ENCODE assay signal across 11 cellular contexts in the genomic region with DNA sequence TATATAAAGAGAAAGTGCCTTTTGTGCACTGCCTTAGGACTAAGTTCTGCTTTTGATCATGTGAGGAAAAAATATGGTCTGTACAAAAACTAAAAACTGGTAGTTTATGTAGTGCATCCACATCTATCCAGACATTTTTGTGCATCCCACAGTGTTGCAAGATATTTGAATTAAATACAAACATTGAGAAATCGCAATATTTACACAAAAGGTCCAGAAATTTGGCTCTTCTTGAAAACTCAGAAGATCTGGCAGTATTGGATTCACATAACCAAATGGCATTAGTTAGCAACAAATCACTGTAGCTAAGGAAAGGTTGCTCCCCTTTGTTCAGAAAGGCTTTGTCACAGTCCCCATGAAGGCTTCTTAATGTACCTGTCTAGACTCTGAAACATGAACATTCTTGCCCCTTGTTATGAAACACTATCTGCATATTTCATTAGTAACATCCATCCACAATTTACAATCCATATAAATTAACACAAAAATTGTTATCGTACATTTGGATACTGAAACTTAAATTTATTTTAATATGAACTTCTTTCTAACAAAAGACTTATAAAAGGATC. TPM values are rescaled to one million over a fixed set of nuclear protein-coding genes. Genes with fewer than 3 reads are reported as not detected.
DNase-seq lines count a peak whose midpoint lies in the region; ATAC-seq, FAIRE-seq and TF ChIP-seq lines count a peak whose summit lies in the region.
"Had no signal": no experiment of that assay in that cellular context is flagged by ENCODE, and none has a peak within 500 bp of the region (broad histone marks: within the 10 kb centered on the region; RNA-seq: fewer than 3 reads in every experiment).

No MANE protein-coding gene starts in this region.

- TF ChIP-seq EP300 in HepG2 (IDR thresholded peaks at IDR 0.05; ENCODE audit: low read depth in 2 of 2, low read length in 2 of 2) (peak in 1 of 2 experiments; percentile 10; a peak in 1 of 4 replicates), HepG2 (CRISPR knock-in tag; IDR thresholded peaks at IDR 0.05; ENCODE audit: borderline replicate concordance) (no peak)

- H3K36me3 ChIP-seq in A673 (ENCODE audit: insufficient read depth, low read length, poor library complexity, severe bottlenecking) (peaks cover 43% of the 10 kb centered on the region), GM23338 (ENCODE audit: insufficient read depth) (peaks cover 11% of the 10 kb centered on the region; the same call in 1 of the 2 replicates), HepG2 (replicated peaks in 1 of 2; ENCODE audit: control insufficient read depth in 1 of 2, insufficient read depth in 2 of 2, low read length in 2 of 2) (peaks cover 5 to 40% of the 10 kb centered on the region in 2 experiments)

- TF ChIP-seq POLR2A in HepG2 (IDR thresholded peaks at IDR 0.05; ENCODE audit: insufficient read depth in 1 of 2, low read depth in 2 of 2, low read length in 2 of 2) = no peak

- ATAC-seq in GM23338 (no peak), HepG2 (no peak)

- H3K79me2 ChIP-seq in GM23338 (replicated peaks; ENCODE audit: insufficient read depth) (peaks cover 53% of the 10 kb centered on the region), HepG2 (ENCODE audit: insufficient read depth, low read length) (peaks cover 68% of the 10 kb centered on the region)

- peaks cover 6% of the 10 kb centered on the region for H3K27me3 Mint-ChIP-seq in GM23338 (ENCODE audit: insufficient read depth, low read depth, poor library complexity)

- peak overlapping the region; percentile 94 for H3K4me3 Mint-ChIP-seq in GM23338

- H3K9me3 ChIP-seq in A673 (ENCODE audit: low read depth, low read length, poor library complexity, severe bottlenecking) (no peaks in the 10 kb centered on the region), HepG2 (ENCODE audit: low read length) (no peaks in the 10 kb centered on the region)

- peaks cover 44% of the 10 kb centered on the region for H3K36me3 Mint-ChIP-seq in GM23338 (ENCODE audit: low read depth)

- intact Hi-C loops in A673 (cut with micrococcal nuclease; ENCODE audit: unreplicated experiment) (no loop called here), HepG2 (cut with micrococcal nuclease; ENCODE audit: unreplicated experiment) (loop anchor here (5.0 to 10.0 kb wide), 2 partner anchors 941 to 1563 kb away; a partner anchor contains a TSS)

- CTCF ChIA-PET in A673 (lab: Charles Lee) (interaction anchor here (0.6 kb wide), 1 partner anchor 321 kb away, joined by 5 read pairs; no protein-coding TSS in a partner anchor), HepG2 (lab: Yijun Ruan, JAX; ENCODE audit: low intra/inter-chr PET ratio, low total read pairs) (no interaction called here)

- FAIRE-seq in HepG2 (lab: Jason Lieb, UNC) = no peak

- H3K4me2 ChIP-seq in GM23338 (peak overlapping the region; percentile 82), HepG2 (ENCODE audit: low read depth, low read length) (peak overlapping the region; percentile 82)

- H3K9me3 Mint-ChIP-seq in GM23338 = no peaks in the 10 kb centered on the region

- POLR2A ChIA-PET in A673 (lab: Charles Lee; ENCODE audit: low non-redundant PET) (no interaction called here), HepG2 (lab: Yijun Ruan, JAX) (no interaction called here)

- H4K20me1 ChIP-seq in GM23338 (replicated peaks; ENCODE audit: insufficient read depth) (no peaks in the 10 kb centered on the region; the same call in 1 of the 2 replicates), HepG2 (ENCODE audit: insufficient read depth, low read length) (peaks cover 4% of the 10 kb centered on the region; the same call in 1 of the 2 replicates)

- H3K4me3 ChIP-seq in A673 (ENCODE audit: low read depth, low read length, poor library complexity, severe bottlenecking) = peak overlapping the region; percentile 79
- H3K4me3 ChIP-seq in GM23338 = peak overlapping the region; percentile 79
- peak overlapping the region; percentile 17 for H3K4me3 ChIP-seq in astrocyte of the cerebellum (ENCODE audit: low read depth, low read length)
- H3K4me3 ChIP-seq in HepG2 (replicated peaks in 1 of 3; ENCODE audit: insufficient read depth in 1 of 3, low read depth in 2 of 3, low read length in 3 of 3) = peak overlapping the region; percentile 24 to 88 (median 83); a peak in 5 of 6 replicates
- H3K4me3 ChIP-seq: lung had no signal

- H3F3A ChIP-seq in GM23338 (replicated peaks; ENCODE audit: low read depth) = no peaks in the 10 kb centered on the region

- H3K4me1 ChIP-seq in A673 (ENCODE audit: insufficient read depth, low read length, poor library complexity, severe bottlenecking) = peaks cover 24% of the 10 kb centered on the region
- H3K4me1 ChIP-seq in GM23338 (ENCODE audit: insufficient read depth) = peaks cover 16% of the 10 kb centered on the region; the same call in 1 of the 2 replicates
- H3K4me1 ChIP-seq in HepG2 (ENCODE audit: insufficient read depth, low read length) = peaks cover 53% of the 10 kb centered on the region

- 76% methylated on average over 2 of the region's 2 CpGs for WGBS in HepG2 (ENCODE audit: low lambda C conversion rate)

- H3K27ac ChIP-seq in A673 (ENCODE audit: low read depth, low read length, poor library complexity, severe bottlenecking) (peak overlapping the region; percentile 17), GM23338 (ENCODE audit: low read depth) (no peak overlapping the region), HepG2 (ENCODE audit: extremely low read length, insufficient read depth, low read length) (no peak overlapping the region)

- BruUV-seq in A673 (replicated peaks; lab: Mats Ljungman, UMichigan) = no TSS peak
- BruUV-seq in HepG2 (replicated peaks; lab: Mats Ljungman, UMichigan) = no TSS peak

- TF ChIP-seq CTCF in A673 (conservative IDR thresholded peaks at IDR 0.05; ENCODE audit: low read depth, low read length) (no peak), GM23338 (conservative IDR thresholded peaks at IDR 0.05; ENCODE audit: low read depth in 2 of 2) (no peak), astrocyte of the cerebellum (IDR thresholded peaks at IDR 0.05; ENCODE audit: low read depth, low read length, missing control alignments) (no peak), HepG2 (CRISPR knock-in tag; IDR thresholded peaks at IDR 0.05) (no peak)

- H2AFZ ChIP-seq in GM23338 (no peak overlapping the region), HepG2 (ENCODE audit: low read length) (no peak overlapping the region)

- H3K27ac Mint-ChIP-seq in GM23338 = no peak overlapping the region

- DNase-seq in A673 (ENCODE audit: low spot score) = no peak
- no peak for DNase-seq in GM23338 (ENCODE audit: low spot score)
- no peak for DNase-seq in astrocyte of the cerebellum (ENCODE audit: low read depth)
- peak; percentile 32 for DNase-seq in HepG2 (ENCODE audit: low spot score)
- DNase-seq in NCI-H1417 treated with DMSO at 0.1 percent for 48 hours (lab: John Stamatoyannopoulos, UW) = no peak
- DNase-seq in KBM-7 = no peak
- no peak for DNase-seq in nucleus accumbens (lab: John Stamatoyannopoulos, UW)
- DNase-seq in NCI-H774 (lab: John Stamatoyannopoulos, UW) = no peak
- DNase-seq: DMS79 treated with DMSO at 0.1 percent for 48 hours, SIG-M5 had no signal

- H3K9ac ChIP-seq in HepG2 (ENCODE audit: insufficient read depth, low read depth, low read length) = peak overlapping the region; percentile 4; the same call in 1 of the 2 replicates

- H3K27me3 ChIP-seq in A673 (replicated peaks; ENCODE audit: insufficient read depth, low read depth, low read length, poor library complexity) = no peaks in the 10 kb centered on the region
- H3K27me3 ChIP-seq in GM23338 (ENCODE audit: insufficient read depth) = no peaks in the 10 kb centered on the region
- H3K27me3 ChIP-seq in HepG2 (ENCODE audit: control insufficient read depth in 1 of 2, insufficient read depth in 2 of 2, low read length in 2 of 2) = no peaks in the 10 kb centered on the region; a peak in 1 of 5 replicates

- H3K9me2 ChIP-seq in GM23338 (ENCODE audit: insufficient read depth) = no peaks in the 10 kb centered on the region

- in situ Hi-C loops in astrocyte of the cerebellum (cut with HindIII; ENCODE audit: low sequenced_read_pairs) = no loop called here
- in situ Hi-C loops in HepG2 (cut with HindIII; ENCODE audit: extremely low pct_ligation_motif_present, low pct_unique_long_range_greater_than_20kb) = no loop called here
- in situ Hi-C loops in KBM-7 (cut with MboI; ENCODE audit: low pct_unique_long_range_greater_than_20kb, low sequenced_read_pairs) = loop anchor here (25.0 kb wide), 1 partner anchor 1652 kb away; no protein-coding TSS in a partner anchor

- peaks cover 11% of the 10 kb centered on the region for H3K4me1 Mint-ChIP-seq in GM23338

- no peak for TF ChIP-seq RAD21 in HepG2 (CRISPR knock-in tag; IDR thresholded peaks at IDR 0.05)

TF ChIP-seq in GM23338, 12 proteins besides CTCF, POLR2A, EP300 and RAD21 (continues in another document):
- TF ChIP-seq ZNF331 (CRISPR knock-in tag; IDR thresholded peaks at IDR 0.05; ENCODE audit: low read depth) = no peak

TF ChIP-seq in HepG2, 621 proteins besides CTCF, POLR2A, EP300 and RAD21 (continues in another document):
- TF ChIP-seq ZBTB7A (CRISPR knock-in tag; IDR thresholded peaks at IDR 0.05) = no peak

RNA-seq across cellular contexts. Expression of a gene that starts 2.2 kb away (rescaled TPM):
- total RNA-seq in A673 (2021) = 115 and 124 TPM in 2 replicates
- total RNA-seq in GM23338 (2014; rRNA removed; shearing (Covaris generic)) = 135 and 147 TPM in 2 replicates
- polyA plus RNA-seq in GM23338 (2016; fragmentation: Nextera tagmentation; extraction: Ambion mirVana) = 137 and 163 TPM in 2 replicates
- total RNA-seq in HepG2 (2016; rRNA removed; fragmentation: Illumina TruSeq; extraction: Trizol) = 210 and 304 TPM in 2 replicates
- total RNA-seq in HepG2 (2016; cell fraction: cytosol; rRNA removed; fragmentation: Illumina TruSeq; extraction: Trizol; ENCODE audit: low read depth) = 60.5 and 63.1 TPM in 2 replicates
- total RNA-seq in HepG2 (2016; cell fraction: insoluble cytoplasmic fraction; rRNA removed; fragmentation: Illumina TruSeq; extraction: Trizol) = 211 and 325 TPM in 2 replicates
- 113 and 123 TPM in 2 replicates for total RNA-seq in HepG2 (2016; cell fraction: membrane; rRNA removed; fragmentation: Illumina TruSeq; extraction: Trizol)
- total RNA-seq in HepG2 (2016; cell fraction: nucleus; rRNA removed; fragmentation: Illumina TruSeq; extraction: Trizol) = 92.8 and 108 TPM in 2 replicates
- 60.5 and 90.2 TPM in 2 replicates for polyA plus RNA-seq in HepG2 (2011; rRNA removed)
- 45.8 and 60.2 TPM in 2 replicates for polyA plus RNA-seq in HepG2 (2011; cell fraction: cytosol; rRNA removed)
- polyA plus RNA-seq in HepG2 (2011; cell fraction: nucleus; rRNA removed) = 17.7 and 21.2 TPM in 2 replicates
- polyA plus RNA-seq in HepG2 (2012) = 129 and 162 TPM in 2 replicates
- polyA plus RNA-seq in HepG2 (2016; cell fraction: cytosol; fragmentation: Illumina TruSeq; extraction: Trizol; ENCODE audit: low read depth) = 46.3 and 52.4 TPM in 2 replicates
- polyA plus RNA-seq in HepG2 (2016; cell fraction: insoluble cytoplasmic fraction; fragmentation: Illumina TruSeq; extraction: Trizol; ENCODE audit: low read depth) = 217 and 252 TPM in 2 replicates
- polyA plus RNA-seq in HepG2 (2016; cell fraction: membrane; fragmentation: Illumina TruSeq; extraction: Trizol; ENCODE audit: low read depth) = 79.1 and 79.5 TPM in 2 replicates
- polyA plus RNA-seq in HepG2 (2016; cell fraction: nucleus; fragmentation: Illumina TruSeq; extraction: Trizol; ENCODE audit: insufficient read depth, low read depth) = 79.8 and 83.2 TPM in 2 replicates
- 56.9 and 58.5 TPM in 2 replicates for polyA minus RNA-seq in HepG2 (2011; rRNA and poly(A)+ RNA removed; ENCODE audit: low replicate concordance)
- polyA minus RNA-seq in HepG2 (2011; cell fraction: cytosol; rRNA and poly(A)+ RNA removed) = 65.8 and 69.6 TPM in 2 replicates
- polyA minus RNA-seq in HepG2 (2011; cell fraction: nucleus; rRNA and poly(A)+ RNA removed) = 83.3 and 106 TPM in 2 replicates

Comparison
In these comparisons a context has a peak if more than half of its experiments do, and no peak if none do; other contexts are left out.
1. H3K4me3 ChIP-seq: peak in every context shown above with its lines; median percentile 83 in HepG2; 79 in A673; 79 in GM23338; 17 in astrocyte of the cerebellum.